Comparison of ENCODE assay signal across 14 cellular contexts in genomic region chr12:20259786-20260185, GRCh38.
A peak's percentile ranks its signal among the peaks of the same experiment; 100 is the strongest.
DNase-seq lines count a peak whose midpoint lies in the region; ATAC-seq and TF ChIP-seq lines count a peak whose summit lies in the region.
"Had no signal": no experiment of that assay in that cellular context is flagged by ENCODE, and none has a peak within 500 bp of the region (broad histone marks: within the 10 kb centered on the region; RNA-seq: fewer than 3 reads in every experiment).

No MANE protein-coding gene starts in this region.

- H3K36me3 ChIP-seq in ascending aorta (no peaks in the 10 kb centered on the region), smooth muscle cell (ENCODE audit: low read depth) (no peaks in the 10 kb centered on the region)

- H4K20me1 ChIP-seq in smooth muscle cell (ENCODE audit: low read depth), result no peaks in the 10 kb centered on the region

- H3K4me1 ChIP-seq in ascending aorta, result peaks cover 0 to 4% of the 10 kb centered on the region in 2 donors
- H3K4me1 ChIP-seq in smooth muscle cell (ENCODE audit: low read depth), result peaks cover 6% of the 10 kb centered on the region
- H3K4me1 ChIP-seq: Caco-2 had no signal

- H3K4me3 ChIP-seq in ascending aorta, result no peak overlapping the region
- no peak overlapping the region for H3K4me3 ChIP-seq in smooth muscle cell

- no peak for ATAC-seq in HG03280 (IDR thresholded peaks at IDR 0.05; ENCODE audit: unreplicated experiment)
- no peak for ATAC-seq in GM19324 (IDR thresholded peaks at IDR 0.05; ENCODE audit: low FRiP score, unreplicated experiment)

- H3K27me3 ChIP-seq in ascending aorta, result no peaks in the 10 kb centered on the region
- H3K27me3 ChIP-seq in smooth muscle cell (ENCODE audit: low read depth), result no peaks in the 10 kb centered on the region

- H2AFZ ChIP-seq in smooth muscle cell (ENCODE audit: low read depth), result no peak overlapping the region

- no peak for TF ChIP-seq CTCF in ascending aorta (IDR thresholded peaks at IDR 0.05)
- TF ChIP-seq CTCF in smooth muscle cell (IDR thresholded peaks at IDR 0.05; ENCODE audit: borderline replicate concordance, insufficient read depth, poor library complexity, severe bottlenecking), result no peak

- no peak overlapping the region for H3K9ac ChIP-seq in smooth muscle cell (ENCODE audit: low read depth)

- no peaks in the 10 kb centered on the region for H3F3A ChIP-seq in smooth muscle cell (ENCODE audit: low read depth)

- H3K4me2 ChIP-seq in smooth muscle cell, result no peak overlapping the region

- no peaks in the 10 kb centered on the region for H3K79me2 ChIP-seq in smooth muscle cell (ENCODE audit: low read depth)

- DNase-seq in EL (peak; percentile 23), ascending aorta (ENCODE audit: low spot score in 2 of 2) (no peak), foreskin melanocyte (peak; percentile 64), smooth muscle cell (lab: John Stamatoyannopoulos, UW; ENCODE audit: unreplicated experiment) (no peak), cortex of kidney (lab: John Stamatoyannopoulos, UW) (no peak)
- DNase-seq: ACHN; Caco-2; CD4-positive, alpha-beta T cell; GF-D8; H9 had no signal

- H3K9me3 ChIP-seq in ascending aorta, result no peaks in the 10 kb centered on the region
- H3K9me3 ChIP-seq in smooth muscle cell (replicated peaks; ENCODE audit: low read depth), result no peaks in the 10 kb centered on the region
- H3K9me3 ChIP-seq: Caco-2 had no signal

- H3K27ac ChIP-seq in ascending aorta (peak overlapping the region; percentile 30 to 45), smooth muscle cell (ENCODE audit: low read depth) (no peak overlapping the region)
- H3K27ac ChIP-seq: C4-2B, HL-60 had no signal

- WGBS in smooth muscle cell (ENCODE audit: low lambda C conversion rate), result 92% methylated on average over 2 of the region's 2 CpGs

- intact Hi-C loops in ascending aorta (cut with DNase I), result loop anchor here (5.0 kb wide), 1 partner anchor 108 kb away; the partner anchor contains the start of gene PDE3A

Comparison
In these comparisons a context has a peak if more than half of its experiments do, and no peak if none do; other contexts are left out.
1. DNase-seq: peak in EL (single experiment) and foreskin melanocyte (single experiment); none in ascending aorta (0 of 2), smooth muscle cell (single experiment) and cortex of kidney (single experiment).